ENCODE assay signal across 8 cellular contexts in genomic region chrX:136496768-136497555, GRCh38. TPM values are rescaled to one million over a fixed set of nuclear protein-coding genes. Genes with fewer than 3 reads are reported as not detected.
DNase-seq lines count a peak whose midpoint lies in the region; ATAC-seq and TF ChIP-seq lines count a peak whose summit lies in the region.

No MANE protein-coding gene starts in this region.

- no peaks in the 10 kb centered on the region for H3K27me3 Mint-ChIP-seq in activated naive CD8-positive, alpha-beta T cell treated with anti-CD3 and anti-CD28 coated beads, Interleukin-2, amount 10 ng/mL, durations not matched to agents 7 days and 5 days

- no peaks in the 10 kb centered on the region for H3K36me3 ChIP-seq in ovary
- no peaks in the 10 kb centered on the region for H3K36me3 ChIP-seq in thymus (ENCODE audit: control insufficient read depth, insufficient read depth)

- DNase-seq in GM12865 (ENCODE audit: low read depth) (peak; percentile 92), NCI-H1105 (lab: John Stamatoyannopoulos, UW) (peak; percentile 81), SKM-1 treated with dmso at 0.1 percent for 144 hours (lab: John Stamatoyannopoulos, UW; ENCODE audit: unreplicated experiment) (peak; percentile 64), Right ventricle myocardium inferior (ENCODE audit: missing footprints) (peak; percentile 90), ovary (peak; percentile 83 to 89 (median 86))
- peak; percentile 87 for DNase-seq in activated naive CD8-positive, alpha-beta T cell treated with anti-CD3 and anti-CD28 coated beads, Interleukin-2, amount 10 ng/mL, durations not matched to agents 7 days and 5 days

- H3K4me3 ChIP-seq in GM12865 (ENCODE audit: low read depth, low read length) (peak overlapping the region; percentile 83), ovary (peak overlapping the region; percentile 61), thymus (ENCODE audit: low read length) (peak overlapping the region; percentile 51)

- H3K27ac Mint-ChIP-seq in activated naive CD8-positive, alpha-beta T cell treated with anti-CD3 and anti-CD28 coated beads, Interleukin-2, amount 10 ng/mL, durations not matched to agents 7 days and 5 days: peak overlapping the region; percentile 97

- peak; percentile 45 for TF ChIP-seq POLR2A in ovary (IDR thresholded peaks at IDR 0.05)

- H3K36me3 Mint-ChIP-seq in activated naive CD8-positive, alpha-beta T cell treated with anti-CD3 and anti-CD28 coated beads, Interleukin-2, amount 10 ng/mL, durations not matched to agents 7 days and 5 days: peaks cover 11% of the 10 kb centered on the region

- intact Hi-C loops in Right ventricle myocardium inferior (cut with DNase I): loop anchor here (10.0 kb wide), 2 partner anchors 242 to 332 kb away; partner anchors contain the start of gene MAP7D3
- intact Hi-C loops in ovary (cut with DNase I): loop anchor here in 1 of 4 donors (10.0 kb wide), 1 partner anchor 462 kb away; no protein-coding TSS in a partner anchor

- H3K9me3 Mint-ChIP-seq in activated naive CD8-positive, alpha-beta T cell treated with anti-CD3 and anti-CD28 coated beads, Interleukin-2, amount 10 ng/mL, durations not matched to agents 7 days and 5 days: no peaks in the 10 kb centered on the region

- H3K4me1 ChIP-seq in ovary (ENCODE audit: insufficient read depth) (no peaks in the 10 kb centered on the region), thymus (ENCODE audit: control insufficient read depth, insufficient read depth, low read length) (no peaks in the 10 kb centered on the region)

- H3K4me3 Mint-ChIP-seq in activated naive CD8-positive, alpha-beta T cell treated with anti-CD3 and anti-CD28 coated beads, Interleukin-2, amount 10 ng/mL, durations not matched to agents 7 days and 5 days: peak overlapping the region; percentile 97

- POLR2A ChIA-PET in activated naive CD8-positive, alpha-beta T cell treated with anti-CD3 and anti-CD28 coated beads, Interleukin-2, amount 10 ng/mL, durations not matched to agents 7 days and 5 days (lab: Charles Lee): interaction anchor here (0.8 to 2.1 kb wide), 9 partner anchors 9 to 83 kb away, joined by 3 to 14 read pairs (median 4); no protein-coding TSS in a partner anchor

- ATAC-seq in HG02678 (IDR thresholded peaks at IDR 0.05; ENCODE audit: unreplicated experiment) (peak; percentile 81), Right ventricle myocardium inferior (peak; percentile 93)
- peak; percentile 82 for ATAC-seq in activated naive CD8-positive, alpha-beta T cell treated with anti-CD3 and anti-CD28 coated beads, Interleukin-2, amount 10 ng/mL, durations not matched to agents 7 days and 5 days (ENCODE audit: low read depth)

- peaks cover 12% of the 10 kb centered on the region for H3K4me1 Mint-ChIP-seq in activated naive CD8-positive, alpha-beta T cell treated with anti-CD3 and anti-CD28 coated beads, Interleukin-2, amount 10 ng/mL, durations not matched to agents 7 days and 5 days

- H3K9me3 ChIP-seq in ovary (no peaks in the 10 kb centered on the region), thymus (ENCODE audit: control insufficient read depth) (no peaks in the 10 kb centered on the region)

- H3K27me3 ChIP-seq in ovary (no peaks in the 10 kb centered on the region), thymus (ENCODE audit: control insufficient read depth, insufficient read depth) (no peaks in the 10 kb centered on the region)

- no peak for TF ChIP-seq EP300 in ovary (IDR thresholded peaks at IDR 0.05)

- no peak for TF ChIP-seq CTCF in GM12865 (IDR thresholded peaks at IDR 0.05; ENCODE audit: insufficient read depth, low read depth, low read length, missing control alignments)
- no peak for TF ChIP-seq CTCF in ovary (IDR thresholded peaks at IDR 0.05)

- H3K27ac ChIP-seq in ovary: peak overlapping the region; percentile 82 to 95
- H3K27ac ChIP-seq in thymus (ENCODE audit: low read depth): peak overlapping the region; percentile 95

- 39 to 52% (median 47%) methylated on average over 65 to 110 of the region's 110 CpGs for WGBS in ovary, 3 donors
- under 1% methylated on average over 105 of the region's 110 CpGs for WGBS in thymus

RNA-seq across cellular contexts. Expression of gene HTATSF1, which starts 0.4 kb away (rescaled TPM):
- total RNA-seq in activated naive CD8-positive, alpha-beta T cell treated with anti-CD3 and anti-CD28 coated beads, Interleukin-2, amount 10 ng/mL, durations not matched to agents 7 days and 5 days: 10 to 100 TPM; 63.8 to 65.2 TPM
- total RNA-seq in Right ventricle myocardium inferior (57.3 TPM), ovary (10 to 100 TPM; 44.2 to 72.3 (median 58.8) TPM)
- polyA plus RNA-seq in ovary (10 to 100 TPM; 49.7 to 66.6 TPM), thymus (36.5 TPM)

RNA-seq across cellular contexts. Expression of gene BRS3, which starts 9.2 kb away (rescaled TPM):
- not detected for total RNA-seq in activated naive CD8-positive, alpha-beta T cell treated with anti-CD3 and anti-CD28 coated beads, Interleukin-2, amount 10 ng/mL, durations not matched to agents 7 days and 5 days
- total RNA-seq in Right ventricle myocardium inferior (not detected), ovary (1 to 10 TPM in 3 of 7 donors, under 1 TPM in 4; 0.23 to 2.8 (median 0.98) TPM)
- polyA plus RNA-seq in ovary (1 to 10 TPM in 1 of 2 donors, under 1 TPM in 1; 0.21 to 1.8 TPM), thymus (0.27 TPM)

RNA-seq across cellular contexts. Expression of gene VGLL1, which starts 35.1 kb away (rescaled TPM):
- total RNA-seq in activated naive CD8-positive, alpha-beta T cell treated with anti-CD3 and anti-CD28 coated beads, Interleukin-2, amount 10 ng/mL, durations not matched to agents 7 days and 5 days: under 1 TPM in 1 of 2 experiments, not detected in 1; 0.77 TPM
- total RNA-seq in Right ventricle myocardium inferior (not detected), ovary (1 to 10 TPM in 1 of 7 donors, under 1 TPM in 2, not detected in 4; 0.36 to 1.6 (median 0.92) TPM)
- polyA plus RNA-seq in ovary (not detected), thymus (0.62 TPM)

Comparison
In these comparisons a context has a peak if more than half of its experiments do, and no peak if none do; other contexts are left out.
1. Peak in every context shown above with its lines: DNase-seq, ATAC-seq, H3K4me3 ChIP-seq and H3K27ac ChIP-seq.